ENCODE assay signal across 9 cellular contexts in genomic region chr19:44807162-44807561, GRCh38. TPM values are rescaled to one million over a fixed set of nuclear protein-coding genes. Genes with fewer than 3 reads are reported as not detected.
DNase-seq lines count a peak whose midpoint lies in the region; ATAC-seq, FAIRE-seq and TF ChIP-seq lines count a peak whose summit lies in the region.
"Had no signal": no experiment of that assay in that cellular context is flagged by ENCODE, and none has a peak within 500 bp of the region (broad histone marks: within the 10 kb centered on the region; RNA-seq: fewer than 3 reads in every experiment).

No MANE protein-coding gene starts in this region.

- H3K27me3 ChIP-seq in foreskin keratinocyte, result peaks cover 3% of the 10 kb centered on the region
- H3K27me3 ChIP-seq in suprapubic skin, result no peaks in the 10 kb centered on the region

- no peak for TF ChIP-seq CTCF in foreskin keratinocyte (conservative IDR thresholded peaks at IDR 0.05)
- no peak for TF ChIP-seq CTCF in suprapubic skin (IDR thresholded peaks at IDR 0.05)

- TF ChIP-seq EP300 in suprapubic skin (IDR thresholded peaks at IDR 0.05), result no peak

- H3K27ac ChIP-seq in foreskin keratinocyte (no peak overlapping the region), suprapubic skin (peak overlapping the region; percentile 61)

- peaks cover 2% of the 10 kb centered on the region for H3K36me3 ChIP-seq in suprapubic skin

- ATAC-seq in foreskin keratinocyte, result peak; percentile 91
- no peak for ATAC-seq in HG03095 (IDR thresholded peaks at IDR 0.05; ENCODE audit: unreplicated experiment)

- FAIRE-seq in GM12892 (lab: Jason Lieb, UNC), result no peak

- no peak overlapping the region for H3K4me3 ChIP-seq in suprapubic skin

- DNase-seq in HuH-7.5 (ENCODE audit: low spot score) (peak; percentile 71), NCI-H748 treated with DMSO at 0.1 percent for 48 hours (lab: John Stamatoyannopoulos, UW) (peak; percentile 33), foreskin keratinocyte (peak; percentile 94 to 95), suprapubic skin (ENCODE audit: low spot score in 2 of 2) (no peak), GM12892 (ENCODE audit: insufficient read length) (no peak), cerebellum (ENCODE audit: low spot score) (no peak)
- DNase-seq: NCI-H1048 had no signal

- H3K4me1 ChIP-seq in foreskin keratinocyte (peaks cover 18% of the 10 kb centered on the region), suprapubic skin (peaks cover 46% of the 10 kb centered on the region)

- TF ChIP-seq POLR2A in suprapubic skin (IDR thresholded peaks at IDR 0.05) (no peak), GM12892 (IDR thresholded peaks at IDR 0.05; ENCODE audit: low read depth, low read length) (no peak)

- WGBS in suprapubic skin, result 20% methylated on average over 1 of the region's 5 CpGs

- no peaks in the 10 kb centered on the region for H3K9me3 ChIP-seq in suprapubic skin

RNA-seq across cellular contexts. Expression of gene BCAM, which starts 1.7 kb away (rescaled TPM):
- 8.1 and 28.6 TPM in 2 replicates for total RNA-seq in foreskin keratinocyte
- 11.3 and 44.9 TPM in 2 replicates for polyA plus RNA-seq in foreskin keratinocyte
- 10 to 100 TPM; 27.4 to 67.5 (median 50.8) TPM for total RNA-seq in suprapubic skin
- polyA plus RNA-seq in GM12892 (2012; ENCODE audit: missing spikeins), result not detected
- 4.3 TPM for total RNA-seq in cerebellum

RNA-seq across cellular contexts. Expression of gene CBLC, which starts 29.5 kb away (rescaled TPM):
- 40.5 and 44.8 TPM in 2 replicates for total RNA-seq in foreskin keratinocyte
- 46.3 and 46.9 TPM in 2 replicates for polyA plus RNA-seq in foreskin keratinocyte
- total RNA-seq in suprapubic skin, result 10 to 100 TPM; 60.4 to 94.4 (median 65.7) TPM
- polyA plus RNA-seq in GM12892 (2012; ENCODE audit: missing spikeins), result not detected
- total RNA-seq in cerebellum, result 0.82 TPM
- total RNA-seq: dermis blood vessel endothelial cell had no signal

RNA-seq across cellular contexts. Expression of gene NECTIN2, which starts 38.9 kb away (rescaled TPM):
- total RNA-seq in foreskin keratinocyte (53.9 and 55.8 TPM in 2 replicates), suprapubic skin (10 to 100 TPM; 56.2 to 78.2 (median 67.5) TPM), cerebellum (22.5 TPM)
- polyA plus RNA-seq in foreskin keratinocyte, result 48.9 and 49.5 TPM in 2 replicates
- not detected for polyA plus RNA-seq in GM12892 (2012; ENCODE audit: missing spikeins)

RNA-seq across cellular contexts. Expression of gene BCL3, which starts 58.7 kb away (rescaled TPM):
- total RNA-seq in foreskin keratinocyte (3.5 and 5.2 TPM in 2 replicates), suprapubic skin (10 to 100 TPM; 13.9 to 29.1 (median 17.9) TPM), cerebellum (1.2 TPM)
- 6.8 and 8.8 TPM in 2 replicates for polyA plus RNA-seq in foreskin keratinocyte
- polyA plus RNA-seq in GM12892 (2012; ENCODE audit: missing spikeins), result 3.3 TPM

Comparison
In these comparisons a context has a peak if more than half of its experiments do, and no peak if none do; other contexts are left out.
1. DNase-seq: peak in HuH-7.5 (single experiment), NCI-H748 treated with DMSO at 0.1 percent for 48 hours (single experiment) and foreskin keratinocyte (2 of 2); none in suprapubic skin (0 of 2), GM12892 (single experiment) and cerebellum (single experiment).
2. RNA of gene CBLC, which starts 29.5 kb away (total RNA-seq): 60.4 to 94.4 TPM in suprapubic skin and 40.5 to 44.8 TPM in foreskin keratinocyte; 0.82 TPM in cerebellum (single experiment); every median in the first group is over 10 times any median in the second.